Comparison of ENCODE assay signal across 8 cellular contexts in the genomic region with DNA sequence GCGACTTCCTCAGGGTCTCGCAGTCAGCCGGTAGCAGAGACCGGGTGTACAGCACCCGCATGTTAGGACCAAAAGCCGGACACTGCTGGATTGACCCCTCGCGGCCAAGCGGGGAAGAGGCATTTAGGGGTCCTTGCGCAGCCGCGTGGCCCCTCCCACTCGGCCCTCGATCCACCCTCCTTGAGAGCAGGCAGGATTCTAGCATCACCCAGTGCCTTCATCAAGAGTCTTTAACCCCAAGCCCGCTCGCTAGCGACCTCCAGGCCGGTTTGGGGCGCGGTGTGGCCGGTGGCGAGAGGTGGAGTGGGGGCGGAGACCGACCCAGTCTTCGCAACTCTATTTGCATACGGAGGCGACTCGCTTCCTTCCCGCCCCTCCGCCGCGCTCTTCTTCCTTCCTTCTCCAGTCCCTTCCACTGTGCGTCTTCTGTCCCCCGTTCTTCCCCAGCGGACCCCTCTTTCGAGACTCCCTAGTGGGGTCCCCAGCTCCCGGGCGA. TPM values are rescaled to one million over a fixed set of nuclear protein-coding genes. Genes with fewer than 3 reads are reported as not detected.
DNase-seq lines count a peak whose midpoint lies in the region; ATAC-seq, FAIRE-seq and TF ChIP-seq lines count a peak whose summit lies in the region.

Gene ST6GAL1 (plus strand): TSS at position 384 of the 496 bp plus-strand sequence. CDS start 112,178 bp downstream, outside the sequence.

- H3F3A ChIP-seq in DOHH2 (ENCODE audit: control insufficient read depth, insufficient read depth), result peaks cover 9% of the 10 kb centered on the region; the same call in 1 of the 2 replicates

- H3K4me3 Mint-ChIP-seq in immature natural killer cell, result peak within 1 kb of the TSS; percentile 89 to 99 (median 97)

- H3K9me2 ChIP-seq in DOHH2 (replicated peaks; ENCODE audit: control insufficient read depth, low read length), result no peaks in the 10 kb centered on the region

- H3K9me3 Mint-ChIP-seq in immature natural killer cell, result no peaks in the 10 kb centered on the region

- H3K9me3 ChIP-seq in DOHH2 (ENCODE audit: control insufficient read depth, insufficient read depth, low read length) (no peaks in the 10 kb centered on the region), WERI-Rb-1 (ENCODE audit: severe bottlenecking) (peaks cover 3% of the 10 kb centered on the region)

- H3K4me1 Mint-ChIP-seq in immature natural killer cell, result peaks cover 35 to 52% of the 10 kb centered on the region in 2 donors

- H3K27ac ChIP-seq in DOHH2 (ENCODE audit: low read depth, low read length) (peak within 1 kb of the TSS; percentile 70), WERI-Rb-1 (peak within 1 kb of the TSS; percentile 70)

- TF ChIP-seq CTCF in DOHH2 (IDR thresholded peaks at IDR 0.05; ENCODE audit: low read depth, low read length, poor library complexity, severe bottlenecking), result peak; percentile 57
- 0 out of 2 replicates have a peak, but pooled peaks have one; percentile 13 for TF ChIP-seq CTCF in LNCaP clone FGC (IDR thresholded peaks at IDR 0.05; ENCODE audit: control insufficient read depth, extremely low read depth, insufficient read depth)
- TF ChIP-seq CTCF in WERI-Rb-1 (IDR thresholded peaks at IDR 0.05; ENCODE audit: low read depth, low read length), result peak; percentile 79
- peak; percentile 37 for TF ChIP-seq CTCF in bronchial epithelial cell (IDR thresholded peaks at IDR 0.05; ENCODE audit: insufficient read depth, low read length, severe bottlenecking)

- peak within 1 kb of the TSS; percentile 78 for H3K4me2 ChIP-seq in DOHH2 (ENCODE audit: low read length)

- H3K36me3 ChIP-seq in DOHH2 (ENCODE audit: control insufficient read depth, low read length), result peaks cover 43% of the 10 kb centered on the region
- H3K36me3 ChIP-seq in WERI-Rb-1, result peaks cover 17% of the 10 kb centered on the region
- peaks cover 3% of the 10 kb centered on the region for H3K36me3 ChIP-seq in bronchial epithelial cell (ENCODE audit: control insufficient read depth, insufficient read depth, low read length)

- peaks cover 7 to 20% (median 9%) of the 10 kb centered on the region in 3 donors for H3K36me3 Mint-ChIP-seq in immature natural killer cell

- H3K4me3 ChIP-seq in DOHH2 (ENCODE audit: low read length), result peak within 1 kb of the TSS; percentile 91
- H3K4me3 ChIP-seq in LNCaP clone FGC (ENCODE audit: low read depth, low read length), result peak within 1 kb of the TSS; percentile 55
- H3K4me3 ChIP-seq in WERI-Rb-1 (ENCODE audit: low read depth, low read length), result peak within 1 kb of the TSS; percentile 77
- peak within 1 kb of the TSS; percentile 82 for H3K4me3 ChIP-seq in bronchial epithelial cell (ENCODE audit: low read depth, low read length)

- H3K27me3 Mint-ChIP-seq in immature natural killer cell (ENCODE audit: low read depth in 3 of 3), result peaks cover 8 to 19% (median 9%) of the 10 kb centered on the region in 3 donors

- peaks cover 51% of the 10 kb centered on the region for H3K4me1 ChIP-seq in DOHH2 (ENCODE audit: control insufficient read depth, low read length)

- H4K20me1 ChIP-seq in DOHH2 (ENCODE audit: control insufficient read depth, insufficient read depth, low read depth, low read length), result peaks cover 20% of the 10 kb centered on the region

- H3K27ac Mint-ChIP-seq in immature natural killer cell, result peak within 1 kb of the TSS; percentile 88 to 97 (median 96)

- ATAC-seq in GM21717 (IDR thresholded peaks at IDR 0.05; ENCODE audit: unreplicated experiment), result peak; percentile 60

- peaks cover 48% of the 10 kb centered on the region for H3K79me2 ChIP-seq in DOHH2 (ENCODE audit: control insufficient read depth, low read length)

- FAIRE-seq in bronchial epithelial cell (lab: Jason Lieb, UNC), result no peak

- DNase-seq in LNCaP clone FGC (ENCODE audit: low read depth) (no peak), WERI-Rb-1 (peak; percentile 88), bronchial epithelial cell (ENCODE audit: low read depth) (peak; percentile 33), immature natural killer cell (peak; percentile 65 to 71 (median 70)), SHP77 (lab: John Stamatoyannopoulos, UW) (no peak)
- peak; percentile 44 to 62 for DNase-seq in stimulated activated CD4-positive, alpha-beta T cell treated with anti-CD3 and anti-CD28 coated beads, Interleukin-12 subunit alpha, Interleukin-12 subunit beta, amount 100 ng/mL, for 24 hours (ENCODE audit: low read depth in 2 of 2)

- H3K27me3 ChIP-seq in DOHH2 (ENCODE audit: control insufficient read depth, low read length) (no peaks in the 10 kb centered on the region), WERI-Rb-1 (ENCODE audit: insufficient read depth, low read depth, severe bottlenecking) (no peaks in the 10 kb centered on the region), bronchial epithelial cell (ENCODE audit: control insufficient read depth, insufficient read depth, low read length) (no peaks in the 10 kb centered on the region)

RNA-seq across cellular contexts. Expression of gene ST6GAL1, which starts in this region (rescaled TPM):
- total RNA-seq in bronchial epithelial cell, result 5.5 and 8.6 TPM in 2 replicates
- polyA plus RNA-seq in immature natural killer cell, result 100 to 1,000 TPM in 1 of 3 donors, 10 to 100 TPM in 2; 49.8 to 142 (median 74.4) TPM

Comparison
In these comparisons a context has a peak if more than half of its experiments do, and no peak if none do; other contexts are left out.
1. CTCF ChIP-seq: peak in every context shown above with its lines; median percentile 79 in WERI-Rb-1; 57 in DOHH2; 37 in bronchial epithelial cell; 13 in LNCaP clone FGC.
2. DNase-seq: peak in WERI-Rb-1 (single experiment), bronchial epithelial cell (single experiment), immature natural killer cell (3 of 3) and stimulated activated CD4-positive, alpha-beta T cell treated with anti-CD3 and anti-CD28 coated beads, Interleukin-12 subunit alpha, Interleukin-12 subunit beta, amount 100 ng/mL, for 24 hours (2 of 2); none in LNCaP clone FGC (single experiment) and SHP77 (0 of 2).
3. Peak in every context shown above with its lines, with median percentiles within 50 percentile points of each other: H3K4me3 ChIP-seq.